14 cellular contexts compared by ENCODE assay signal in the genomic region with DNA sequence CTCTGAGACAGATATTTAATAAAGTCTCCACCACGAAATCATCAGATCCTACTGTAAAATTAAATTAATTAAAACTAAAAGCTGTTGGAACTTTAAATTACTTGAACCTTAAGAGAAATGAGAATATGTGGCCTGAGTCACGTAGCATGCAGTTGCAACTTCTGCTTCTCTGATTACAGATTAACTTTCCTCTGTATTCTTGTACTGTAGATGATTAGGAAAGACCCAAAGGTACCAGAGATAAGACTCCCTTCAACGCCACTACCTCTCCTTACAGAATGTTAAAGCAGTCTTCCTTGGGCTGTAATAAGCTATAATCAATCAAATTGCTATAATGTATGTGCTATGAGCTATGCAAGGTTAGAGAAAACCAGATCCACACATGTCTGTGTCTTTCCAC. TPM values are rescaled to one million over a fixed set of nuclear protein-coding genes. Genes with fewer than 3 reads are reported as not detected.
A peak's percentile ranks its signal among the peaks of the same experiment; 100 is the strongest.
DNase-seq lines count a peak whose midpoint lies in the region; ATAC-seq and TF ChIP-seq lines count a peak whose summit lies in the region.
"Had no signal": no experiment of that assay in that cellular context is flagged by ENCODE, and none has a peak within 500 bp of the region (broad histone marks: within the 10 kb centered on the region; RNA-seq: fewer than 3 reads in every experiment).

No MANE protein-coding gene starts in this region.

- H3K36me3 ChIP-seq in gastroesophageal sphincter: peaks cover 2 to 31% of the 10 kb centered on the region in 2 donors
- H3K36me3 ChIP-seq: MG63, suprapubic skin had no signal

- no peak for TF ChIP-seq EP300 in gastroesophageal sphincter (IDR thresholded peaks at IDR 0.05)

- no peak for TF ChIP-seq POLR2A in gastroesophageal sphincter (IDR thresholded peaks at IDR 0.05)

- H3K27ac ChIP-seq in gastroesophageal sphincter: no peak overlapping the region
- H3K27ac ChIP-seq: skin epidermis, suprapubic skin had no signal

- H3K4me1 ChIP-seq in gastroesophageal sphincter: no peaks in the 10 kb centered on the region
- H3K4me1 ChIP-seq: suprapubic skin had no signal

- no peaks in the 10 kb centered on the region for H3K9me3 ChIP-seq in gastroesophageal sphincter
- H3K9me3 ChIP-seq: MG63, suprapubic skin had no signal

- DNase-seq in left lobe of liver (ENCODE audit: low spot score) (no peak), inferior parietal cortex (ENCODE audit: extremely low spot score) (no peak), GM13977 (ENCODE audit: low spot score) (no peak)
- DNase-seq: activated CD8-positive, alpha-beta T cell treated with anti-CD3 and anti-CD28 coated beads for 36 hours; MG63; NCI-H2171 treated with DMSO at 0.1 percent for 48 hours had no signal

- in situ Hi-C loops in GM13977 (cut with MboI; ENCODE audit: low pct_unique_long_range_greater_than_20kb, low sequenced_read_pairs, unreplicated experiment): loop anchor here (25.0 kb wide), 1 partner anchor 472 kb away; no protein-coding TSS in a partner anchor

- ATAC-seq in GM18861 (IDR thresholded peaks at IDR 0.05; ENCODE audit: unreplicated experiment) (peak; percentile 91), HG02588 (IDR thresholded peaks at IDR 0.05; ENCODE audit: unreplicated experiment) (peak; percentile 62), HG03558 (IDR thresholded peaks at IDR 0.05; ENCODE audit: extremely low read depth, unreplicated experiment) (peak; percentile 56), left lobe of liver (peak; percentile 93), GM21825 (IDR thresholded peaks at IDR 0.05; ENCODE audit: unreplicated experiment) (no peak), gastroesophageal sphincter (no peak)
- ATAC-seq: activated CD8-positive, alpha-beta T cell treated with anti-CD3 and anti-CD28 coated beads for 36 hours; activated T-helper 17 cell treated with anti-CD3 and anti-CD28 coated beads, Interleukin-2, amount 50 U/mL, for 72 hours had no signal

- no peak for TF ChIP-seq CTCF in gastroesophageal sphincter (IDR thresholded peaks at IDR 0.05)
- TF ChIP-seq CTCF in GM13977 (IDR thresholded peaks at IDR 0.05; ENCODE audit: extremely low read depth, insufficient read depth, missing control alignments): no peak

- H3K4me3 ChIP-seq in gastroesophageal sphincter: no peak overlapping the region
- H3K4me3 ChIP-seq: MG63, skin epidermis, suprapubic skin had no signal

- WGBS in gastroesophageal sphincter (ENCODE audit: low coverage in 1 of 2), 2 donors: 92 to 98% methylated on average over 3 of the region's 3 CpGs

- no peaks in the 10 kb centered on the region for H3K27me3 ChIP-seq in gastroesophageal sphincter
- H3K27me3 ChIP-seq: MG63, suprapubic skin had no signal

RNA-seq across cellular contexts. Expression of gene FAM13A, which starts 47.9 kb away (rescaled TPM):
- total RNA-seq in left lobe of liver (70.2 TPM), gastroesophageal sphincter (10 to 100 TPM; 22.8 to 46.9 (median 35.2) TPM)

Comparison
In these comparisons a context has a peak if more than half of its experiments do, and no peak if none do; other contexts are left out.
1. ATAC-seq: peak in GM18861 (single experiment), HG02588 (single experiment), HG03558 (single experiment) and left lobe of liver (single experiment); none in GM21825 (single experiment) and gastroesophageal sphincter (single experiment).